ENCODE assay signal across 1 cellular context in the genomic region with DNA sequence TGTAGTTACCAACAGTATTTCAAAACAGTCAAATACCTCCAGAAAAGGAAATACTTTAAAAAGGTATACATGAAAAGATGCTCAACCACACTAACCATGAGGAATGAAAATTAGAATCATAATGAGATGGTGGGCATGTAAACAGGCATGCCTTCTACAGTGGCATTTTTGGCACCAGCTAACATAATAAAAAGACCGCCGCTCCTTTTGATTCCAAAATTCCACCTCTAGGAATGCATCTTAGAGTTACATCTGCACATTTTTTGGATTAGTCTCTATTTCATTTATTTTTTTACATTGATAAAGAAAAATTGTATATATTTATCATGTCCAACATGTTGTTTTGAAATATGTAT.
TF ChIP-seq lines count a peak whose summit lies in the region.

No MANE protein-coding gene starts in this region.

TF ChIP-seq in endothelial cell of umbilical vein, 7 proteins besides CTCF, POLR2A, EP300 and RAD21:
- TF ChIP-seq JUN (IDR thresholded peaks at IDR 0.05; ENCODE audit: borderline replicate concordance, insufficient read depth, insufficient read length, low read depth) (no peak), POLR2AphosphoS5 (IDR thresholded peaks at IDR 0.05; ENCODE audit: insufficient read depth, low read depth, low read length) (no peak), MYC (IDR thresholded peaks at IDR 0.05; ENCODE audit: low read depth, low read length) (no peak), GATA2 (IDR thresholded peaks at IDR 0.05; ENCODE audit: insufficient read depth, insufficient read length, low read depth, low read length) (no peak), EZH2 (IDR thresholded peaks at IDR 0.05; ENCODE audit: borderline replicate concordance, low read depth, low read length, severe bottlenecking) (no peak), FOS (IDR thresholded peaks at IDR 0.05; ENCODE audit: borderline replicate concordance, insufficient read depth, low read length) (no peak)
- TF ChIP-seq, protein P1, sequence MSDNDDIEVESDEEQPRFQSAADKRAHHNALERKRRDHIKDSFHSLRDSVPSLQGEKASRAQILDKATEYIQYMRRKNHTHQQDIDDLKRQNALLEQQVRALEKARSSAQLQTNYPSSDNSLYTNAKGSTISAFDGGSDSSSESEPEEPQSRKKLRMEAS (IDR thresholded peaks at IDR 0.05; ENCODE audit: insufficient read depth, insufficient read length) = no peak
